In the genomic region with DNA sequence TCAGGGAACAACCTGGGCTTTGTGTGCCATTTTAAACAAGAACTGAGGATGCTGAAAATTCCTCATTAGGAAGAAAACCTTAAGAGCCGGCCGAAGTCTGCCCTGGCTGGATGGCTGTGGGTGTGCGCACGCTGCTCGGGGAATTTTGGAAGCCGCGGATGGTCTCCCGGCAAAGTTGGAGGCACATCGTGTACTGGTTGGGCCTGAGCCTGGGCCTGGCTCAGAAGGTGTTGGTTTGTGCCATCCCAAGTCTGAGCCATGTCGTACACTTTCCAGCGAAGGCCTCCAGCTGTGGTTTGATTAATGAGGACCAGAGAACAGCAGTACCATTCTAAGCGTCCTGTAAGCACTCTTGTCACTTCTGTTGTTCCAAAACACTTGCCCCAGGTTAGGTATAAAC, we compare ENCODE assay signal across 17 cellular contexts.
A peak's percentile ranks its signal among the peaks of the same experiment; 100 is the strongest.
DNase-seq lines count a peak whose midpoint lies in the region; ATAC-seq and TF ChIP-seq lines count a peak whose summit lies in the region.
"Had no signal": no experiment of that assay in that cellular context is flagged by ENCODE, and none has a peak within 500 bp of the region (broad histone marks: within the 10 kb centered on the region; RNA-seq: fewer than 3 reads in every experiment).

No MANE protein-coding gene starts in this region.

- no peak overlapping the region for H3K23ac ChIP-seq in trophoblast cell (ENCODE audit: low read length)

- H3K79me1 ChIP-seq in trophoblast cell (ENCODE audit: low read length): peaks cover 3% of the 10 kb centered on the region

- H3K18ac ChIP-seq in trophoblast cell (ENCODE audit: low read length): no peak overlapping the region

- DNase-seq in ascending aorta (ENCODE audit: low spot score in 2 of 2) (peak; percentile 61 to 90), left ventricle myocardium inferior (peak; percentile 66), trophoblast cell (no peak), thoracic aorta (ENCODE audit: low spot score) (no peak), NCI-H187 treated with DMSO at 0.1 percent for 48 hours (lab: John Stamatoyannopoulos, UW) (no peak), 8988T (no peak)
- no peak for DNase-seq in activated CD8-positive, alpha-beta memory T cell treated with anti-CD3 and anti-CD28 coated beads, Interleukin-2, amount 50 U/mL, for 48 hours
- DNase-seq: activated CD4-positive, alpha-beta memory T cell treated with anti-CD3 and anti-CD28 coated beads, Interleukin-2, amount 10 ng/mL, durations not matched to agents 7 days and 5 days; activated T-cell treated with anti-CD3 and anti-CD28 coated beads, Interleukin-2, amount 50 U/mL, for 4 hours; COR-L47; EL; MG63; naive B cell; NCI-H1930; stimulated activated naive CD8-positive, alpha-beta T cell treated with anti-CD3 and anti-CD28 coated beads, Interleukin-15, Interleukin-2, amounts not matched to agents 100 U/mL and 50 U/mL, for 24 hours; WERI-Rb-1 had no signal

- H3K4me1 ChIP-seq in ascending aorta (peaks cover 30 to 71% of the 10 kb centered on the region in 2 donors), left ventricle myocardium inferior (peaks cover 30% of the 10 kb centered on the region), trophoblast cell (ENCODE audit: control insufficient read depth in 1 of 2, insufficient read depth in 2 of 2, low read length in 2 of 2) (peaks cover 4 to 11% of the 10 kb centered on the region in 2 experiments), thoracic aorta (ENCODE audit: control insufficient read depth in 1 of 2, low read depth in 2 of 2) (peaks cover 52 to 89% of the 10 kb centered on the region in 2 donors)

- H3K36me3 ChIP-seq in ascending aorta (peaks cover 12 to 22% of the 10 kb centered on the region in 2 donors), left ventricle myocardium inferior (no peaks in the 10 kb centered on the region), trophoblast cell (ENCODE audit: control insufficient read depth in 1 of 2, insufficient read depth in 2 of 2, low read length in 2 of 2) (no peaks in the 10 kb centered on the region), thoracic aorta (peaks cover 16% of the 10 kb centered on the region)
- H3K36me3 ChIP-seq: MG63, WERI-Rb-1 had no signal

- peak overlapping the region; percentile 92 to 95 for H3K27ac ChIP-seq in ascending aorta
- peak overlapping the region; percentile 35 for H3K27ac ChIP-seq in left ventricle myocardium inferior (replicated peaks)
- H3K27ac ChIP-seq in trophoblast cell (ENCODE audit: low read depth, low read length): no peak overlapping the region
- peak overlapping the region; percentile 94 for H3K27ac ChIP-seq in thoracic aorta
- H3K27ac ChIP-seq: WERI-Rb-1 had no signal

- no peak overlapping the region for H4K12ac ChIP-seq in trophoblast cell (ENCODE audit: low read depth, low read length)

- H4K8ac ChIP-seq in trophoblast cell (ENCODE audit: low read depth, low read length): no peak overlapping the region

- H3K9me3 ChIP-seq in ascending aorta (no peaks in the 10 kb centered on the region), left ventricle myocardium inferior (replicated peaks) (no peaks in the 10 kb centered on the region), trophoblast cell (ENCODE audit: insufficient read depth, low read depth, low read length) (no peaks in the 10 kb centered on the region), thoracic aorta (no peaks in the 10 kb centered on the region)
- H3K9me3 ChIP-seq: MG63 had no signal

- H3K9ac ChIP-seq in trophoblast cell (ENCODE audit: low read length): no peak overlapping the region

- no peak overlapping the region for H3K4ac ChIP-seq in trophoblast cell (ENCODE audit: low read depth, low read length)

- TF ChIP-seq CTCF in ascending aorta (IDR thresholded peaks at IDR 0.05) (no peak), left ventricle myocardium inferior (IDR thresholded peaks at IDR 0.05; ENCODE audit: borderline replicate concordance) (no peak), thoracic aorta (IDR thresholded peaks at IDR 0.05) (no peak)

- WGBS in trophoblast cell (ENCODE audit: extremely low coverage, insufficient coverage, insufficient read length): no CpG with 5 or more reads among the region's 12 CpGs

- H2BK120ac ChIP-seq in trophoblast cell (ENCODE audit: insufficient read depth, low read length, poor library complexity): no peak overlapping the region

- no peak overlapping the region for H2AFZ ChIP-seq in trophoblast cell (ENCODE audit: insufficient read depth, low read length, poor library complexity)

- no peaks in the 10 kb centered on the region for H3K27me3 ChIP-seq in ascending aorta
- no peaks in the 10 kb centered on the region for H3K27me3 ChIP-seq in left ventricle myocardium inferior (ENCODE audit: low read depth)
- H3K27me3 ChIP-seq in trophoblast cell (ENCODE audit: insufficient read depth, low read length): no peaks in the 10 kb centered on the region
- H3K27me3 ChIP-seq in thoracic aorta (replicated peaks; ENCODE audit: insufficient read depth): no peaks in the 10 kb centered on the region
- H3K27me3 ChIP-seq: MG63 had no signal

- intact Hi-C loops in ascending aorta (cut with DNase I) (loop anchor here (5.0 to 10.0 kb wide), 5 partner anchors 103 to 407 kb away; partner anchors contain the start of genes ATP10A and UBE3A), left ventricle myocardium inferior (cut with micrococcal nuclease) (no loop called here)

- no peaks in the 10 kb centered on the region for H3K79me2 ChIP-seq in trophoblast cell (ENCODE audit: control insufficient read depth, insufficient read depth, low read length, poor library complexity)

- no peak overlapping the region for H2AK5ac ChIP-seq in trophoblast cell (ENCODE audit: low read length)

- no peak overlapping the region for H3K14ac ChIP-seq in trophoblast cell (ENCODE audit: low read length)

- H3K4me3 ChIP-seq in ascending aorta (no peak overlapping the region), left ventricle myocardium inferior (no peak overlapping the region), trophoblast cell (ENCODE audit: low read depth, low read length) (no peak overlapping the region), thoracic aorta (peak overlapping the region; percentile 13)
- H3K4me3 ChIP-seq: MG63 had no signal

- H3K4me2 ChIP-seq in trophoblast cell (ENCODE audit: low read length): no peak overlapping the region

- H2BK12ac ChIP-seq in trophoblast cell (ENCODE audit: low read length): no peak overlapping the region

- peak; percentile 58 for ATAC-seq in thoracic aorta (ENCODE audit: insufficient number of reproducible peaks, low FRiP score, low read depth)
- no peak for ATAC-seq in GM19023 (IDR thresholded peaks at IDR 0.05; ENCODE audit: unreplicated experiment)
- ATAC-seq: activated T-cell treated with anti-CD3 and anti-CD28 coated beads, Interleukin-2, amount 50 U/mL, for 4 hours; stimulated activated naive CD8-positive, alpha-beta T cell treated with anti-CD3 and anti-CD28 coated beads, Interleukin-15, Interleukin-2, amounts not matched to agents 100 U/mL and 50 U/mL, for 24 hours had no signal

- peak overlapping the region; percentile 19 for H4K91ac ChIP-seq in trophoblast cell (ENCODE audit: low read depth, low read length)

- no peak overlapping the region for H2BK5ac ChIP-seq in trophoblast cell (ENCODE audit: low read depth, low read length, poor library complexity)

Comparison
In these comparisons a context has a peak if more than half of its experiments do, and no peak if none do; other contexts are left out.
1. DNase-seq: peak in ascending aorta (2 of 2) and left ventricle myocardium inferior (single experiment); none in trophoblast cell (0 of 2), thoracic aorta (single experiment), NCI-H187 treated with DMSO at 0.1 percent for 48 hours (single experiment), 8988T (single experiment) and activated CD8-positive, alpha-beta memory T cell treated with anti-CD3 and anti-CD28 coated beads, Interleukin-2, amount 50 U/mL, for 48 hours (single experiment).